8 cellular contexts compared by ENCODE assay signal in genomic region chr4:151362404-151363164, GRCh38. TPM values are rescaled to one million over a fixed set of nuclear protein-coding genes. Genes with fewer than 3 reads are reported as not detected.
DNase-seq lines count a peak whose midpoint lies in the region; ATAC-seq and TF ChIP-seq lines count a peak whose summit lies in the region.

No MANE protein-coding gene starts in this region.

- H3K4me3 ChIP-seq in AG09309 (ENCODE audit: control insufficient read depth, low read depth, low read length) (no peak overlapping the region), WERI-Rb-1 (ENCODE audit: low read depth, low read length) (no peak overlapping the region), mammary epithelial cell (replicated peaks in 1 of 3; ENCODE audit: insufficient read depth in 1 of 3, low read depth in 2 of 3, low read length in 3 of 3) (no peak overlapping the region)

- no peaks in the 10 kb centered on the region for H4K20me1 ChIP-seq in mammary epithelial cell (ENCODE audit: insufficient read depth, low read length)

- no TSS peak for BruUV-seq in mammary epithelial cell (replicated peaks; lab: Mats Ljungman, UMichigan)

- H3K27ac ChIP-seq in WERI-Rb-1: 0 out of 2 replicates have a peak overlapping the region, but pooled peaks have one; percentile 11
- H3K27ac ChIP-seq in mammary epithelial cell (ENCODE audit: insufficient read depth, low read depth, low read length): no peak overlapping the region

- ATAC-seq in GM18868 (IDR thresholded peaks at IDR 0.05; ENCODE audit: unreplicated experiment) (peak; percentile 99), HG03095 (IDR thresholded peaks at IDR 0.05; ENCODE audit: unreplicated experiment) (peak; percentile 97)

- H3K27me3 ChIP-seq in WERI-Rb-1 (ENCODE audit: insufficient read depth, low read depth, severe bottlenecking): no peaks in the 10 kb centered on the region
- no peaks in the 10 kb centered on the region for H3K27me3 ChIP-seq in mammary epithelial cell (ENCODE audit: insufficient read depth, low read length)

- H3K36me3 ChIP-seq in WERI-Rb-1: no peaks in the 10 kb centered on the region
- H3K36me3 ChIP-seq in mammary epithelial cell (ENCODE audit: insufficient read depth, low read length): no peaks in the 10 kb centered on the region

- no peak overlapping the region for H3K9ac ChIP-seq in mammary epithelial cell (ENCODE audit: insufficient read depth, low read length)

- dilution Hi-C loops in mammary epithelial cell (cut with HindIII; ENCODE audit: low sequenced_read_pairs): no loop called here

- no peak overlapping the region for H3K4me2 ChIP-seq in mammary epithelial cell (ENCODE audit: insufficient read depth, low read depth, low read length)

- intact Hi-C loops in mammary epithelial cell (cut with micrococcal nuclease): loop anchor here (1.0 to 5.0 kb wide), 8 partner anchors 37 to 250 kb away; partner anchors contain the start of genes FHIP1A and SH3D19

- H3K4me1 ChIP-seq in mammary epithelial cell (ENCODE audit: insufficient read depth, low read length): no peaks in the 10 kb centered on the region

- in situ Hi-C loops in mammary epithelial cell (cut with MboI; ENCODE audit: low sequenced_read_pairs in 2 of 2): loop anchor here in 1 of 2 donors (5.0 to 25.0 kb wide), 2 partner anchors 85 to 225 kb away; partner anchors contain the start of gene PRSS48

- H3K79me2 ChIP-seq in mammary epithelial cell (ENCODE audit: insufficient read depth, low read length): no peaks in the 10 kb centered on the region

- no peaks in the 10 kb centered on the region for H3K9me3 ChIP-seq in WERI-Rb-1 (ENCODE audit: severe bottlenecking)
- H3K9me3 ChIP-seq in mammary epithelial cell (replicated peaks; ENCODE audit: insufficient read depth, low read length): no peaks in the 10 kb centered on the region

- H2AFZ ChIP-seq in mammary epithelial cell (ENCODE audit: low read depth, low read length): peak overlapping the region; percentile 24

- DNase-seq in AG09309 (ENCODE audit: low read depth) (peak; percentile 40), NCI-H2171 treated with DMSO at 0.1 percent for 48 hours (lab: John Stamatoyannopoulos, UW) (peak; percentile 66), WERI-Rb-1 (peak; percentile 91), mammary epithelial cell (peak; percentile 75), iris pigment epithelial cell (ENCODE audit: low read depth) (peak; percentile 83)
- DNase-seq in stimulated activated CD4-positive, alpha-beta T cell treated with anti-CD3 and anti-CD28 coated beads, Interleukin-15, amount 100 ng/mL, for 48 hours (ENCODE audit: low read depth in 2 of 2): peak; percentile 55 to 77

- CTCF ChIA-PET in mammary epithelial cell (lab: Charles Lee; ENCODE audit: low non-redundant PET): interaction anchor here (0.6 kb wide), 2 partner anchors 242 to 289 kb away, joined by 3 read pairs; no protein-coding TSS in a partner anchor

- TF ChIP-seq CTCF in AG09309 (IDR thresholded peaks at IDR 0.05; ENCODE audit: control insufficient read depth, insufficient read depth, low read depth, low read length, missing control alignments): peak; percentile 99
- TF ChIP-seq CTCF in WERI-Rb-1 (IDR thresholded peaks at IDR 0.05; ENCODE audit: low read depth, low read length): peak; percentile 95
- peak; percentile 99 to 100 for TF ChIP-seq CTCF in mammary epithelial cell (conservative IDR thresholded peaks at IDR 0.05 in 1 of 2, IDR thresholded peaks at IDR 0.05 in 1 of 2; ENCODE audit: extremely low read depth in 1 of 2, insufficient read depth in 1 of 2, low read depth in 1 of 2, low read length in 2 of 2)

- 26% methylated on average over 9 of the region's 14 CpGs for WGBS in mammary epithelial cell (ENCODE audit: low coverage, missing lambda C conversion rate)

RNA-seq across cellular contexts. Expression of gene SH3D19, which starts 37.2 kb away (rescaled TPM):
- 10 to 100 TPM; 42.7 to 69.3 TPM for total RNA-seq in mammary epithelial cell
- polyA plus RNA-seq in mammary epithelial cell: 15.8 TPM
- 113 TPM for polyA minus RNA-seq in mammary epithelial cell

RNA-seq across cellular contexts. Expression of gene FHIP1A, which starts 46.4 kb away (rescaled TPM):
- total RNA-seq in mammary epithelial cell: 10 to 100 TPM; 33.0 to 38.5 TPM
- 14.3 TPM for polyA plus RNA-seq in mammary epithelial cell
- 49.6 TPM for polyA minus RNA-seq in mammary epithelial cell

Comparison
In these comparisons a context has a peak if more than half of its experiments do, and no peak if none do; other contexts are left out.
1. DNase-seq: peak in every context shown above with its lines; median percentile 91 in WERI-Rb-1; 83 in iris pigment epithelial cell; 75 in mammary epithelial cell; 66 in NCI-H2171 treated with DMSO at 0.1 percent for 48 hours; 66 in stimulated activated CD4-positive, alpha-beta T cell treated with anti-CD3 and anti-CD28 coated beads, Interleukin-15, amount 100 ng/mL, for 48 hours; 40 in AG09309.